Comparison of ENCODE assay signal across 1 cellular context in genomic region chr1:53327183-53327941, GRCh38.
TF ChIP-seq lines count a peak whose summit lies in the region.

No MANE protein-coding gene starts in this region.

TF ChIP-seq in IMR-90, 13 proteins besides CTCF, POLR2A, EP300 and RAD21 (continued from another document):
- TF ChIP-seq, protein P1, sequence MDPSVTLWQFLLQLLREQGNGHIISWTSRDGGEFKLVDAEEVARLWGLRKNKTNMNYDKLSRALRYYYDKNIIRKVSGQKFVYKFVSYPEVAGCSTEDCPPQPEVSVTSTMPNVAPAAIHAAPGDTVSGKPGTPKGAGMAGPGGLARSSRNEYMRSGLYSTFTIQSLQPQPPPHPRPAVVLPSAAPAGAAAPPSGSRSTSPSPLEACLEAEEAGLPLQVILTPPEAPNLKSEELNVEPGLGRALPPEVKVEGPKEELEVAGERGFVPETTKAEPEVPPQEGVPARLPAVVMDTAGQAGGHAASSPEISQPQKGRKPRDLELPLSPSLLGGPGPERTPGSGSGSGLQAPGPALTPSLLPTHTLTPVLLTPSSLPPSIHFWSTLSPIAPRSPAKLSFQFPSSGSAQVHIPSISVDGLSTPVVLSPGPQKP (IDR thresholded peaks at IDR 0.05; ENCODE audit: borderline replicate concordance, low read depth, low read length) = no peak
- TF ChIP-seq RFX5 (IDR thresholded peaks at IDR 0.05; ENCODE audit: low read depth, low read length) = no peak
TF ChIP-seq in IMR-90: peak in this region for 0.
